Comparison of ENCODE assay signal across 9 cellular contexts in the genomic region with DNA sequence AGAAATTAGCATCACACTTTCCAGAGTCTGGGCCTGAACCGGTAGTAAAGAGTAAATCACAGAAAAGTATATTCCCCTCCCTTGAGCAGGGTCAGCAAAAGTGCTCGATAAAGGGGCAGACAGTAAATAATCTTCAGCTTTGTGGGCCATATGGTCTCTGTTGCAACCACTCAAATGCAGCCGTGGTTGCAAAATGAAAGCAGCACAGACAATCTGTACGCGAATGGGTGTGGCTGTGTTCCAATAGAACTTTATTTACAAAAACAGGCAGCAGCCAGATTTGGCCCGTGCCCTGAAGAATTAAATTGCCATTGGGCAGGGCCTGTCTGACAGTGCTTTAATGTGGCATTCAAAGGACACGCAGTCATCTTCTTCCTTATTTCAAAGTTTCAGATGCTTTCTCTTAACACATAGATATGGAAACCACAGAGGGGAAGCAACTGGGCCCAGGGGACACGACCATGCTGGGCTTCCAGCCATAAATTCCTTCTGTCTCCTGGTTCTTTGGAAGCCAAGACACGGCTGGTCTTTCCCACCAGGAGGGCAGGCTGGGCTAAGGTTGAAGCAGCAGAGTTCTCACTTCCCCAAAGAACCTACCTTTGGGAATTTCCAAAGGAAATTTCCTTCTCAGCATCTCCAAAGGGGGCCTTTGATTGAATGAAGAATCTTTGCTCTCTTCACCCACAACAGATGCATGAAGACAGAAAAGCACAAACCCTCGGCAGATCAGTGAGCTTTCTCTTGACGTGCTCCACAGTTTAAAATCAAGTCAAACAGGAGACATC.
DNase-seq lines count a peak whose midpoint lies in the region; ATAC-seq, FAIRE-seq and TF ChIP-seq lines count a peak whose summit lies in the region.
"Had no signal": no experiment of that assay in that cellular context is flagged by ENCODE, and none has a peak within 500 bp of the region (broad histone marks: within the 10 kb centered on the region; RNA-seq: fewer than 3 reads in every experiment).

No MANE protein-coding gene starts in this region.

- DNase-seq in NCI-H2171 treated with DMSO at 0.1 percent for 48 hours (lab: John Stamatoyannopoulos, UW) (peak; percentile 78), NCI-H2171 (lab: John Stamatoyannopoulos, UW) (no peak), MV-4-11 (lab: John Stamatoyannopoulos, UW) (peak; percentile 94), amniotic epithelial cell (ENCODE audit: low read depth) (peak; percentile 90), left lung (peak in 1 of 2 donors; percentile 65), ureter (ENCODE audit: low spot score) (no peak), spleen (no peak), GM19239 (ENCODE audit: insufficient read length, low spot score) (no peak)

- H3K4me3 ChIP-seq in left lung (no peak overlapping the region), spleen (peak overlapping the region in 1 of 8 donors; percentile 18)

- no peak for TF ChIP-seq POLR2A in spleen (IDR thresholded peaks at IDR 0.05)

- ATAC-seq in left lung, result peak; percentile 50

- H3K27ac ChIP-seq in left lung (peak overlapping the region; percentile 33 to 71), spleen (peak overlapping the region in 4 of 8 donors; percentile 36 to 50 (median 45))

- WGBS in spleen, 5 donors, result 23 to 34% (median 25%) methylated on average over 11 of the region's 11 CpGs

- H3K4me1 ChIP-seq in left lung, result peaks cover 26 to 54% of the 10 kb centered on the region in 2 donors
- H3K4me1 ChIP-seq in spleen, result peaks cover 29 to 61% (median 57%) of the 10 kb centered on the region in 6 donors

- no peaks in the 10 kb centered on the region for H3K36me3 ChIP-seq in left lung
- no peaks in the 10 kb centered on the region for H3K36me3 ChIP-seq in spleen

- no peaks in the 10 kb centered on the region for H3K9me3 ChIP-seq in left lung
- H3K9me3 ChIP-seq in spleen, result peaks cover 0 to 4% (median 0%) of the 10 kb centered on the region in 8 donors

- FAIRE-seq in GM19239 (lab: Jason Lieb, UNC), result no peak
- FAIRE-seq: A204.1 had no signal

- H3K27me3 ChIP-seq in left lung, result no peaks in the 10 kb centered on the region
- H3K27me3 ChIP-seq in spleen (replicated peaks in 1 of 7), result no peaks in the 10 kb centered on the region

- TF ChIP-seq CTCF in left lung (IDR thresholded peaks at IDR 0.05), result no peak
- TF ChIP-seq CTCF in spleen (IDR thresholded peaks at IDR 0.05 in 8 of 11, conservative IDR thresholded peaks at IDR 0.05 in 3 of 11), result no peak

- intact Hi-C loops in left lung (cut with DNase I) (no loop called here), spleen (cut with DNase I; ENCODE audit: low total_unique reads) (no loop called here)

Comparison
In these comparisons a context has a peak if more than half of its experiments do, and no peak if none do; other contexts are left out.
1. DNase-seq: peak in NCI-H2171 treated with DMSO at 0.1 percent for 48 hours (single experiment), MV-4-11 (single experiment) and amniotic epithelial cell (single experiment); none in NCI-H2171 (single experiment), ureter (single experiment), spleen (single experiment) and GM19239 (single experiment).